Comparison of ENCODE assay signal across 8 cellular contexts in genomic region chr9:106753155-106753671, GRCh38.
DNase-seq lines count a peak whose midpoint lies in the region; ATAC-seq and TF ChIP-seq lines count a peak whose summit lies in the region.

No MANE protein-coding gene starts in this region.

- H3K4me1 ChIP-seq in left lung (no peaks in the 10 kb centered on the region), right atrium auricular region (peaks cover 0 to 8% of the 10 kb centered on the region in 2 donors)

- H3K27me3 ChIP-seq in left lung (no peaks in the 10 kb centered on the region), right atrium auricular region (no peaks in the 10 kb centered on the region)

- H3K27ac ChIP-seq in left lung = no peak overlapping the region
- no peak overlapping the region for H3K27ac ChIP-seq in right atrium auricular region

- H3K4me3 ChIP-seq in left lung (no peak overlapping the region), right atrium auricular region (no peak overlapping the region)

- intact Hi-C loops in left lung (cut with DNase I) (no loop called here), left colon (cut with DNase I, micrococcal nuclease) (no loop called here)

- DNase-seq in left lung = peak in 1 of 2 donors; percentile 43
- no peak for DNase-seq in HPDE6-E6E7 (ENCODE audit: extremely low spot score)
- DNase-seq in right atrium auricular region (ENCODE audit: low spot score) = no peak
- DNase-seq in NCI-H2107 treated with DMSO at 0.1 percent for 48 hours (lab: John Stamatoyannopoulos, UW; ENCODE audit: unreplicated experiment) = no peak
- DNase-seq in left colon = no peak

- H3K36me3 ChIP-seq in left lung (no peaks in the 10 kb centered on the region), right atrium auricular region (no peaks in the 10 kb centered on the region)

- no peak for TF ChIP-seq CTCF in left lung (IDR thresholded peaks at IDR 0.05)
- no peak for TF ChIP-seq CTCF in right atrium auricular region (IDR thresholded peaks at IDR 0.05)

- H3K9me3 ChIP-seq in left lung = no peaks in the 10 kb centered on the region
- H3K9me3 ChIP-seq in right atrium auricular region = no peaks in the 10 kb centered on the region

- ATAC-seq in GM18517 (IDR thresholded peaks at IDR 0.05; ENCODE audit: unreplicated experiment) (peak; percentile 87), GM21737 (IDR thresholded peaks at IDR 0.05; ENCODE audit: unreplicated experiment) (peak; percentile 96), HG03520 (IDR thresholded peaks at IDR 0.05; ENCODE audit: unreplicated experiment) (peak; percentile 91), left lung (peak; percentile 77), left colon (no peak)
